Comparison of ENCODE assay signal across 22 cellular contexts in genomic region chr16:81586421-81586820, GRCh38.
DNase-seq lines count a peak whose midpoint lies in the region; ATAC-seq, FAIRE-seq and TF ChIP-seq lines count a peak whose summit lies in the region.
"Had no signal": no experiment of that assay in that cellular context is flagged by ENCODE, and none has a peak within 500 bp of the region (broad histone marks: within the 10 kb centered on the region; RNA-seq: fewer than 3 reads in every experiment).

No MANE protein-coding gene starts in this region.

- peak overlapping the region; percentile 44 for H3K27ac ChIP-seq in epithelial cell of prostate
- no peak overlapping the region for H3K27ac ChIP-seq in tibial nerve
- H3K27ac ChIP-seq: GM23248, ovary, SK-N-MC, thyroid gland had no signal

- no peaks in the 10 kb centered on the region for H3K9me3 ChIP-seq in tibial nerve
- H3K9me3 ChIP-seq: ovary, thyroid gland had no signal

- no peak overlapping the region for H3K4me3 Mint-ChIP-seq in progenitor cell of endocrine pancreas (ENCODE audit: low read depth)
- H3K4me3 Mint-ChIP-seq: activated naive CD8-positive, alpha-beta T cell treated with anti-CD3 and anti-CD28 coated beads, Interleukin-2, amount 10 ng/mL, durations not matched to agents 7 days and 5 days had no signal

- FAIRE-seq in H54 (lab: Jason Lieb, UNC) (peak; percentile 11), RCC 7860 (lab: Jason Lieb, UNC) (peak; percentile 65)
- FAIRE-seq: GM12878, islet of Langerhans had no signal

- TF ChIP-seq POLR2A in H54 (IDR thresholded peaks at IDR 0.05; ENCODE audit: low read depth, low read length), result no peak
- no peak for TF ChIP-seq POLR2A in tibial nerve (IDR thresholded peaks at IDR 0.05)

- no peak for TF ChIP-seq CTCF in progenitor cell of endocrine pancreas (IDR thresholded peaks at IDR 0.05; ENCODE audit: unreplicated experiment)
- TF ChIP-seq CTCF in tibial nerve (IDR thresholded peaks at IDR 0.05), result no peak

- H3K4me3 ChIP-seq in tibial nerve, result no peak overlapping the region
- H3K4me3 ChIP-seq: GM12878, GM23248, ovary, SK-N-MC, thyroid gland had no signal

- no peaks in the 10 kb centered on the region for H3K36me3 ChIP-seq in tibial nerve
- H3K36me3 ChIP-seq: ovary, thyroid gland had no signal

- H3K4me1 ChIP-seq in tibial nerve, result peaks cover 0 to 36% (median 2%) of the 10 kb centered on the region in 4 donors
- H3K4me1 ChIP-seq: thyroid gland had no signal

- H3K27me3 Mint-ChIP-seq in progenitor cell of endocrine pancreas, result no peaks in the 10 kb centered on the region
- H3K27me3 Mint-ChIP-seq: activated naive CD8-positive, alpha-beta T cell treated with anti-CD3 and anti-CD28 coated beads, Interleukin-2, amount 10 ng/mL, durations not matched to agents 7 days and 5 days had no signal

- WGBS in tibial nerve, 2 donors, result 92 to 95% methylated on average over 7 of the region's 7 CpGs

- no peak for ATAC-seq in GM19351 (IDR thresholded peaks at IDR 0.05; ENCODE audit: unreplicated experiment)
- no peak for ATAC-seq in HG02571 (IDR thresholded peaks at IDR 0.05; ENCODE audit: unreplicated experiment)
- ATAC-seq: GM12878 had no signal

- H3K9me3 Mint-ChIP-seq in progenitor cell of endocrine pancreas (ENCODE audit: low read depth), result no peaks in the 10 kb centered on the region
- H3K9me3 Mint-ChIP-seq: activated naive CD8-positive, alpha-beta T cell treated with anti-CD3 and anti-CD28 coated beads, Interleukin-2, amount 10 ng/mL, durations not matched to agents 7 days and 5 days had no signal

- peak overlapping the region; percentile 95 for H3K27ac Mint-ChIP-seq in progenitor cell of endocrine pancreas
- H3K27ac Mint-ChIP-seq: activated naive CD8-positive, alpha-beta T cell treated with anti-CD3 and anti-CD28 coated beads, Interleukin-2, amount 10 ng/mL, durations not matched to agents 7 days and 5 days had no signal

- H3K27me3 ChIP-seq in tibial nerve, result no peaks in the 10 kb centered on the region
- H3K27me3 ChIP-seq: ovary, thyroid gland had no signal

- peaks cover 29% of the 10 kb centered on the region for H3K4me1 Mint-ChIP-seq in progenitor cell of endocrine pancreas (ENCODE audit: low read depth)

- peak; percentile 68 for DNase-seq in H54 (ENCODE audit: insufficient read length, low spot score)
- DNase-seq in RCC 7860 (ENCODE audit: low spot score), result peak; percentile 73
- DNase-seq in epithelial cell of prostate (ENCODE audit: low read depth, low spot score), result no peak
- no peak for DNase-seq in progenitor cell of endocrine pancreas (ENCODE audit: low spot score, unreplicated experiment)
- DNase-seq in tibial nerve (ENCODE audit: low spot score in 2 of 2), result no peak
- no peak for DNase-seq in NCI-H1092 (lab: John Stamatoyannopoulos, UW)
- DNase-seq: activated naive CD8-positive, alpha-beta T cell treated with anti-CD3 and anti-CD28 coated beads, Interleukin-2, amount 10 ng/mL, durations not matched to agents 7 days and 5 days; activated T-cell treated with anti-CD3 and anti-CD28 coated beads, Interleukin-2, amount 50 U/mL, for 48 hours; C1 segment of cervical spinal cord; caudate nucleus; GM23248; KG1; NCI-H1436 treated with DMSO at 0.1 percent for 48 hours; NCI-H2227 treated with DMSO at 0.1 percent for 48 hours; ovary; stimulated activated CD4-positive, alpha-beta T cell treated with anti-CD3 and anti-CD28 coated beads, Interleukin-4, amount 100 ng/mL, for 4 hours; thyroid gland had no signal

- no peak for TF ChIP-seq EP300 in tibial nerve (IDR thresholded peaks at IDR 0.05)

- peaks cover 1% of the 10 kb centered on the region for H3K36me3 Mint-ChIP-seq in progenitor cell of endocrine pancreas (ENCODE audit: insufficient read depth)

Comparison
In these comparisons a context has a peak if more than half of its experiments do, and no peak if none do; other contexts are left out.
1. DNase-seq: peak in H54 (single experiment) and RCC 7860 (single experiment); none in epithelial cell of prostate (single experiment), progenitor cell of endocrine pancreas (single experiment), tibial nerve (0 of 2) and NCI-H1092 (single experiment).